ENCODE assay signal across 13 cellular contexts in genomic region chr4:624705-625590, GRCh38. TPM values are rescaled to one million over a fixed set of nuclear protein-coding genes. Genes with fewer than 3 reads are reported as not detected.
DNase-seq lines count a peak whose midpoint lies in the region; ATAC-seq and TF ChIP-seq lines count a peak whose summit lies in the region.
"Had no signal": no experiment of that assay in that cellular context is flagged by ENCODE, and none has a peak within 500 bp of the region (broad histone marks: within the 10 kb centered on the region; RNA-seq: fewer than 3 reads in every experiment).

PDE6B (plus strand) TSS chr4:625573; CDS start chr4:625627, 54 bp downstream.

- no peaks in the 10 kb centered on the region for H3K4me1 Mint-ChIP-seq in activated naive CD4-positive, alpha-beta T cell treated with anti-CD3 and anti-CD28 coated beads for 36 hours (ENCODE audit: low read depth)
- H3K4me1 Mint-ChIP-seq in activated B cell treated with CpG ODN at 0.5 μM for 24 hours, result no peaks in the 10 kb centered on the region

- H3K27me3 ChIP-seq in kidney epithelial cell (ENCODE audit: control insufficient read depth, insufficient read depth, low read length) (peaks cover 2% of the 10 kb centered on the region), spleen (replicated peaks in 1 of 7) (peaks cover 0 to 51% (median 0%) of the 10 kb centered on the region in 7 donors)
- H3K27me3 ChIP-seq: Peyer's patch had no signal

- TF ChIP-seq CTCF in activated B cell treated with CpG ODN at 0.5 μM for 24 hours (IDR thresholded peaks at IDR 0.05), result no peak
- TF ChIP-seq CTCF in kidney epithelial cell (IDR thresholded peaks at IDR 0.05; ENCODE audit: insufficient read depth, low read length, poor library complexity, severe bottlenecking), result peak; percentile 12
- TF ChIP-seq CTCF in spleen (IDR thresholded peaks at IDR 0.05 in 8 of 11, conservative IDR thresholded peaks at IDR 0.05 in 3 of 11), result no peak
- TF ChIP-seq CTCF in GM10266 (IDR thresholded peaks at IDR 0.05; ENCODE audit: control insufficient read depth, insufficient read depth, low read depth, missing control alignments), result no peak

- ATAC-seq in activated B cell treated with CpG ODN at 0.5 μM for 24 hours (ENCODE audit: low read depth) (no peak), GM19351 (IDR thresholded peaks at IDR 0.05; ENCODE audit: unreplicated experiment) (no peak)

- no peak within 1 kb of the TSS for H3K4me3 Mint-ChIP-seq in activated naive CD4-positive, alpha-beta T cell treated with anti-CD3 and anti-CD28 coated beads for 36 hours
- no peak within 1 kb of the TSS for H3K4me3 Mint-ChIP-seq in activated B cell treated with CpG ODN at 0.5 μM for 24 hours

- peaks cover 8% of the 10 kb centered on the region for H3K27me3 Mint-ChIP-seq in activated naive CD4-positive, alpha-beta T cell treated with anti-CD3 and anti-CD28 coated beads for 36 hours (ENCODE audit: low read depth)
- H3K27me3 Mint-ChIP-seq in activated B cell treated with CpG ODN at 0.5 μM for 24 hours, result peaks cover 7% of the 10 kb centered on the region

- TF ChIP-seq POLR2A in spleen (IDR thresholded peaks at IDR 0.05), result no peak

- whole genome bisulfite sequencing in spleen, 5 donors, result 77 to 86% (median 83%) methylated on average over 14 to 21 of the region's 21 CpGs

- H3K27ac Mint-ChIP-seq in activated naive CD4-positive, alpha-beta T cell treated with anti-CD3 and anti-CD28 coated beads for 36 hours, result no peak within 1 kb of the TSS
- no peak within 1 kb of the TSS for H3K27ac Mint-ChIP-seq in activated B cell treated with CpG ODN at 0.5 μM for 24 hours

- H3K27ac ChIP-seq in spleen, result no peak within 1 kb of the TSS
- H3K27ac ChIP-seq: Peyer's patch had no signal

- H3K36me3 ChIP-seq in kidney epithelial cell (ENCODE audit: control insufficient read depth, insufficient read depth, low read length) (no peaks in the 10 kb centered on the region), spleen (no peaks in the 10 kb centered on the region)
- H3K36me3 ChIP-seq: Peyer's patch had no signal

- intact Hi-C loops in activated naive CD4-positive, alpha-beta T cell treated with anti-CD3 and anti-CD28 coated beads for 36 hours (cut with micrococcal nuclease), result no loop called here
- intact Hi-C loops in activated B cell treated with CpG ODN at 0.5 μM for 24 hours (cut with micrococcal nuclease), result no loop called here
- intact Hi-C loops in spleen (cut with DNase I; ENCODE audit: low total_unique reads), result no loop called here

- POLR2A ChIA-PET in activated B cell treated with CpG ODN at 0.5 μM for 24 hours (lab: Charles Lee), result no interaction called here

- no peaks in the 10 kb centered on the region for H3K36me3 Mint-ChIP-seq in activated naive CD4-positive, alpha-beta T cell treated with anti-CD3 and anti-CD28 coated beads for 36 hours (ENCODE audit: low read depth)
- no peaks in the 10 kb centered on the region for H3K36me3 Mint-ChIP-seq in activated B cell treated with CpG ODN at 0.5 μM for 24 hours (ENCODE audit: low read depth)

- H3K4me3 ChIP-seq in kidney epithelial cell (ENCODE audit: low read depth, low read length) (no peak within 1 kb of the TSS), spleen (no peak within 1 kb of the TSS)
- H3K4me3 ChIP-seq: Peyer's patch had no signal

- H3K9me3 ChIP-seq in spleen, result no peaks in the 10 kb centered on the region
- H3K9me3 ChIP-seq: Peyer's patch had no signal

- H3K4me1 ChIP-seq in spleen, result no peaks in the 10 kb centered on the region
- H3K4me1 ChIP-seq: Peyer's patch had no signal

- no peak for DNase-seq in activated naive CD4-positive, alpha-beta T cell treated with anti-CD3 and anti-CD28 coated beads for 36 hours
- no peak for DNase-seq in activated naive CD4-positive, alpha-beta T cell treated with anti-CD3 and anti-CD28 coated beads, Interleukin-2, amount 50 U/mL, for 16 hours
- DNase-seq in activated B cell treated with CpG ODN at 0.5 μM for 24 hours, result no peak
- DNase-seq in kidney epithelial cell (ENCODE audit: low read depth), result peak; percentile 76
- DNase-seq in spleen, result peak; percentile 52
- no peak for DNase-seq in midbrain (lab: John Stamatoyannopoulos, UW)
- DNase-seq in GM10266 (ENCODE audit: extremely low spot score), result no peak
- DNase-seq: activated naive CD4-positive, alpha-beta T cell; NCI-H226 had no signal

- CTCF ChIA-PET in activated naive CD4-positive, alpha-beta T cell treated with anti-CD3 and anti-CD28 coated beads for 36 hours (lab: Charles Lee), result no interaction called here
- CTCF ChIA-PET in activated B cell treated with CpG ODN at 0.5 μM for 24 hours (lab: Charles Lee), result no interaction called here

- H3K9me3 Mint-ChIP-seq in activated naive CD4-positive, alpha-beta T cell treated with anti-CD3 and anti-CD28 coated beads for 36 hours, result no peaks in the 10 kb centered on the region
- no peaks in the 10 kb centered on the region for H3K9me3 Mint-ChIP-seq in activated B cell treated with CpG ODN at 0.5 μM for 24 hours

RNA-seq across cellular contexts. Expression of gene PDE6B, which starts in this region (rescaled TPM):
- 10 to 100 TPM; 17.4 to 18.1 TPM for total RNA-seq in activated naive CD4-positive, alpha-beta T cell treated with anti-CD3 and anti-CD28 coated beads for 36 hours
- total RNA-seq in activated B cell treated with CpG ODN at 0.5 μM for 24 hours (13.8 and 15.0 TPM in 2 replicates), kidney epithelial cell (17.1 and 19.7 TPM in 2 replicates), spleen (10 to 100 TPM in 6 of 7 donors, 1 to 10 TPM in 1; 10.0 to 19.8 (median 15.8) TPM)
- 1 to 10 TPM; 4.4 to 7.7 (median 6.1) TPM for polyA plus RNA-seq in spleen
- total RNA-seq: MCF 10A had no signal
- polyA plus RNA-seq: fibroblast of lung had no signal

Comparison
In these comparisons a context has a peak if more than half of its experiments do, and no peak if none do; other contexts are left out.
1. DNase-seq: peak in kidney epithelial cell (single experiment) and spleen (single experiment); none in activated naive CD4-positive, alpha-beta T cell treated with anti-CD3 and anti-CD28 coated beads for 36 hours (single experiment), activated naive CD4-positive, alpha-beta T cell treated with anti-CD3 and anti-CD28 coated beads, Interleukin-2, amount 50 U/mL, for 16 hours (single experiment), activated B cell treated with CpG ODN at 0.5 μM for 24 hours (single experiment), midbrain (single experiment) and GM10266 (single experiment).